Comparison of ENCODE assay signal across 8 cellular contexts in the genomic region with DNA sequence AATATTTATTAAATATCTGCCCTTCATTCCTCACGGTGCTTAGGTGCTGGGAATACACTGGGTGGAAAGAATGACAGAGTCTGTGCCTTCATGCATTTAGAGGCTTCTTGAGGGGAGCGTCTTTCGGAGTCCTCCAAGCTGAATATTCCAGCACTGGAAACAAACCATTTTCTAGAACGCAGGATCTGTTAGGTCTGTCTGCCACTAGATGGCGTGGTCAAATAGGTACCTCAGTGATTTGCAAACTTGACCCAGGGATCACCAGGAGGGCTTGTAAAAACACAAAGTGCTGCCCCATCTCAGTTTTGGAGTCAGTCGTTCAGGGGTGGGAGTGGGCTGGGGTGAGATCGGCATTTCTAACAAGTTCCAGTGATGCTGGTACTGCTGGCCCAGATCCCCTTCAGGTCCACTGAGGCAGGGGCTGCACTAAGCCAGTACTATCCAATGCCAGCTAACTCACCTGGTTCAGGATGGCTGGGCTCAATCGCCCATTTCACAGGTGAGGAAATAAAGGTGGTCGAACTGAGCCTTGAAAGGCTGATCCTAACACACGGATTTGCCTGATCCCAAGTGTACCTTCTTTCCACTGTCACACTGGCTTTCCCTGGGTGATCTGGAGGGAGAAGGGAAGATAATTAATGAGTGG. TPM values are rescaled to one million over a fixed set of nuclear protein-coding genes. Genes with fewer than 3 reads are reported as not detected.
DNase-seq lines count a peak whose midpoint lies in the region; ATAC-seq and TF ChIP-seq lines count a peak whose summit lies in the region.

No MANE protein-coding gene starts in this region.

- no peaks in the 10 kb centered on the region for H4K20me1 ChIP-seq in OCI-LY3 (ENCODE audit: insufficient read depth, low read length)

- ATAC-seq in sciatic nerve = no peak
- no peak for ATAC-seq in stimulated activated naive CD8-positive, alpha-beta T cell treated with anti-CD3 and anti-CD28 coated beads, Interleukin-15, amount 100 ng/mL, for 72 hours

- H3K27me3 ChIP-seq in OCI-LY3 (ENCODE audit: low read depth, low read length) = peaks cover 28% of the 10 kb centered on the region
- H3K27me3 ChIP-seq in endodermal cell (ENCODE audit: control insufficient read depth, insufficient read depth, low read length, poor library complexity, severe bottlenecking) = no peaks in the 10 kb centered on the region

- intact Hi-C loops in sciatic nerve (cut with DNase I) = no loop called here

- H3K4me3 ChIP-seq in OCI-LY3 (ENCODE audit: low read length) (no peak overlapping the region), endodermal cell (ENCODE audit: low read length) (no peak overlapping the region)

- H3K4me3 Mint-ChIP-seq in endodermal cell (no peak overlapping the region), neural crest cell (no peak overlapping the region)
- H3K4me3 Mint-ChIP-seq in stimulated activated naive CD8-positive, alpha-beta T cell treated with anti-CD3 and anti-CD28 coated beads, Interleukin-15, amount 100 ng/mL, for 72 hours = no peak overlapping the region

- H3K9ac ChIP-seq in OCI-LY3 (ENCODE audit: low read length) = no peak overlapping the region
- no peak overlapping the region for H3K9ac ChIP-seq in endodermal cell (ENCODE audit: extremely low read depth, low read length, poor library complexity, severe bottlenecking)

- WGBS in endodermal cell (ENCODE audit: insufficient coverage in 1 of 2, insufficient read length in 1 of 2), 2 experiments = 48 to 52% methylated on average over 8 to 10 of the region's 10 CpGs

- H3K36me3 Mint-ChIP-seq in endodermal cell (ENCODE audit: low read depth) (no peaks in the 10 kb centered on the region), neural crest cell (ENCODE audit: low read depth) (peaks cover 3% of the 10 kb centered on the region)

- no peaks in the 10 kb centered on the region for H3K9me3 ChIP-seq in OCI-LY3 (ENCODE audit: insufficient read depth, low read length)
- H3K9me3 ChIP-seq in endodermal cell (ENCODE audit: control insufficient read depth, low read length) = no peaks in the 10 kb centered on the region

- no peaks in the 10 kb centered on the region for H3K79me2 ChIP-seq in OCI-LY3 (ENCODE audit: low read length)

- peak; percentile 22 for DNase-seq in AG09319 (ENCODE audit: extremely low read depth, low read depth)
- DNase-seq in GM13976 (ENCODE audit: low spot score) = peak; percentile 49
- DNase-seq in endodermal cell = peak; percentile 72
- DNase-seq in neural crest cell (ENCODE audit: low read depth, low spot score) = peak; percentile 9
- no peak for DNase-seq in sciatic nerve (ENCODE audit: low spot score)
- DNase-seq in central memory CD4-positive, alpha-beta T cell = no peak
- no peak for DNase-seq in stimulated activated naive CD8-positive, alpha-beta T cell treated with anti-CD3 and anti-CD28 coated beads, Interleukin-15, amount 100 ng/mL, for 72 hours

- TF ChIP-seq CTCF in AG09319 (IDR thresholded peaks at IDR 0.05; ENCODE audit: low read depth, low read length) = peak; percentile 84
- TF ChIP-seq CTCF in GM13976 (IDR thresholded peaks at IDR 0.05; ENCODE audit: borderline replicate concordance, control extremely low read depth, extremely low read depth, insufficient read depth, missing control alignments) = peak; percentile 51
- peak; percentile 90 for TF ChIP-seq CTCF in OCI-LY3 (IDR thresholded peaks at IDR 0.05; ENCODE audit: low read depth, low read length)
- TF ChIP-seq CTCF in endodermal cell (conservative IDR thresholded peaks at IDR 0.05) = peak; percentile 83
- TF ChIP-seq CTCF in neural crest cell (conservative IDR thresholded peaks at IDR 0.05) = peak; percentile 73

- H3K36me3 ChIP-seq in OCI-LY3 (replicated peaks; ENCODE audit: low read depth, low read length) (no peaks in the 10 kb centered on the region), endodermal cell (ENCODE audit: control insufficient read depth, insufficient read depth, low read length) (no peaks in the 10 kb centered on the region)

- no peak overlapping the region for H2AFZ ChIP-seq in OCI-LY3 (ENCODE audit: low read depth, low read length)

- H3K27me3 Mint-ChIP-seq in endodermal cell (ENCODE audit: insufficient read depth) (no peaks in the 10 kb centered on the region), neural crest cell (ENCODE audit: low read depth) (no peaks in the 10 kb centered on the region)
- H3K27me3 Mint-ChIP-seq in stimulated activated naive CD8-positive, alpha-beta T cell treated with anti-CD3 and anti-CD28 coated beads, Interleukin-15, amount 100 ng/mL, for 72 hours = peaks cover 26% of the 10 kb centered on the region

- no peak overlapping the region for H3K27ac Mint-ChIP-seq in endodermal cell
- H3K27ac Mint-ChIP-seq in neural crest cell (ENCODE audit: unreplicated experiment) = no peak overlapping the region
- H3K27ac Mint-ChIP-seq in stimulated activated naive CD8-positive, alpha-beta T cell treated with anti-CD3 and anti-CD28 coated beads, Interleukin-15, amount 100 ng/mL, for 72 hours = no peak overlapping the region

- H3K27ac ChIP-seq in OCI-LY3 (ENCODE audit: low read length) = no peak overlapping the region
- H3K27ac ChIP-seq in endodermal cell (ENCODE audit: low read depth, low read length) = no peak overlapping the region

- H3K4me1 ChIP-seq in OCI-LY3 (ENCODE audit: low read length) (0 out of 2 replicates have a peak, but pooled peaks cover 4% of the 10 kb centered on the region), endodermal cell (ENCODE audit: control insufficient read depth, insufficient read depth, low read length) (no peaks in the 10 kb centered on the region)

- peak overlapping the region; percentile 30 for H3K4me2 ChIP-seq in OCI-LY3 (ENCODE audit: low read length)

- H3K4me1 Mint-ChIP-seq in endodermal cell (no peaks in the 10 kb centered on the region), neural crest cell (peaks cover 40% of the 10 kb centered on the region)
- H3K4me1 Mint-ChIP-seq in stimulated activated naive CD8-positive, alpha-beta T cell treated with anti-CD3 and anti-CD28 coated beads, Interleukin-15, amount 100 ng/mL, for 72 hours = no peaks in the 10 kb centered on the region

- in situ Hi-C loops in GM13976 (cut with MboI; ENCODE audit: low sequenced_read_pairs, unreplicated experiment) = no loop called here

- H3K9me3 Mint-ChIP-seq in endodermal cell (no peaks in the 10 kb centered on the region), neural crest cell (peaks cover 2% of the 10 kb centered on the region)
- no peaks in the 10 kb centered on the region for H3K9me3 Mint-ChIP-seq in stimulated activated naive CD8-positive, alpha-beta T cell treated with anti-CD3 and anti-CD28 coated beads, Interleukin-15, amount 100 ng/mL, for 72 hours

RNA-seq across cellular contexts. Expression of gene ARNT2, which starts 14.8 kb away (rescaled TPM):
- total RNA-seq in endodermal cell (10 to 100 TPM in 1 of 2 donors, 1 to 10 TPM in 1; 8.0 to 15.9 TPM), neural crest cell (57.1 and 58.3 TPM in 2 replicates), sciatic nerve (16.6 TPM)
- polyA plus RNA-seq in endodermal cell (2013, experiment 1 of 2) = 24.3 TPM
- 24.4 TPM for polyA plus RNA-seq in endodermal cell (2013, experiment 2 of 2)

Comparison
In these comparisons a context has a peak if more than half of its experiments do, and no peak if none do; other contexts are left out.
1. DNase-seq: peak in AG09319 (single experiment), GM13976 (single experiment), endodermal cell (single experiment) and neural crest cell (single experiment); none in sciatic nerve (single experiment), central memory CD4-positive, alpha-beta T cell (single experiment) and stimulated activated naive CD8-positive, alpha-beta T cell treated with anti-CD3 and anti-CD28 coated beads, Interleukin-15, amount 100 ng/mL, for 72 hours (0 of 2).
2. Peak in every context shown above with its lines, with median percentiles within 50 percentile points of each other: CTCF ChIP-seq.